ENCODE assay signal across 23 cellular contexts in genomic region chr5:132235340-132235739, GRCh38. TPM values are rescaled to one million over a fixed set of nuclear protein-coding genes. Genes with fewer than 3 reads are reported as not detected.
A peak's percentile ranks its signal among the peaks of the same experiment; 100 is the strongest.
DNase-seq lines count a peak whose midpoint lies in the region; ATAC-seq, FAIRE-seq and TF ChIP-seq lines count a peak whose summit lies in the region.
"Had no signal": no experiment of that assay in that cellular context is flagged by ENCODE, and none has a peak within 500 bp of the region (broad histone marks: within the 10 kb centered on the region; RNA-seq: fewer than 3 reads in every experiment).

No MANE protein-coding gene starts in this region.

- DNase-seq in HepG2 (ENCODE audit: low spot score) (no peak), right lobe of liver (no peak), K562 (ENCODE audit: extremely low read depth in 1 of 4, low spot score in 3 of 4) (no peak), islet precursor cell (peak; percentile 20), DMS79 treated with DMSO at 0.1 percent for 48 hours (lab: John Stamatoyannopoulos, UW) (no peak), D341Med (ENCODE audit: low spot score) (no peak), GF-D8 (lab: John Stamatoyannopoulos, UW) (no peak)
- DNase-seq: 8988T; ACHN; AML-193; BE2C; C1 segment of cervical spinal cord; CD4-positive, CD25-positive, alpha-beta regulatory T cell; CD8-positive, alpha-beta T cell; DMS53; DND-41; HFFc6 had no signal

- ATAC-seq in HepG2, result no peak
- ATAC-seq in right lobe of liver, result no peak
- no peak for ATAC-seq in K562
- ATAC-seq: A549; CD8-positive, alpha-beta T cell; GM12878; GM23338 had no signal

- H3K4me1 ChIP-seq in HepG2 (ENCODE audit: insufficient read depth, low read length), result no peaks in the 10 kb centered on the region
- H3K4me1 ChIP-seq in right lobe of liver, result peaks cover 0 to 11% (median 0%) of the 10 kb centered on the region in 4 donors
- peaks cover 0 to 5% of the 10 kb centered on the region in 2 experiments; a peak in 2 of 5 replicates for H3K4me1 ChIP-seq in K562 (replicated peaks in 1 of 2; ENCODE audit: control insufficient read depth in 2 of 2, insufficient read depth in 2 of 2, low read length in 2 of 2)
- H3K4me1 ChIP-seq: A549, BE2C, HAP-1 had no signal

- POLR2A ChIA-PET in HepG2 (lab: Yijun Ruan, JAX), result no interaction called here
- POLR2A ChIA-PET in K562 (lab: Yijun Ruan, JAX), result interaction anchor here (1.1 to 1.2 kb wide), 2 partner anchors 8 to 68 kb away, joined by 3 read pairs; partner anchors contain the start of gene P4HA2

- BruUV-seq in HepG2 (replicated peaks; lab: Mats Ljungman, UMichigan) (no TSS peak), K562 (replicated peaks; lab: Mats Ljungman, UMichigan) (no TSS peak)

- no peak overlapping the region for H2AFZ ChIP-seq in HepG2 (ENCODE audit: low read length)
- peak overlapping the region; percentile 40; the same call in 1 of the 2 replicates for H2AFZ ChIP-seq in K562 (ENCODE audit: low read depth, low read length)
- H2AFZ ChIP-seq: GM23338 had no signal

- no peak for TF ChIP-seq RAD21 in HepG2 (CRISPR knock-in tag; IDR thresholded peaks at IDR 0.05)
- no peak for TF ChIP-seq RAD21 in K562 (CRISPR knock-in tag; conservative IDR thresholded peaks at IDR 0.05 in 1 of 2, IDR thresholded peaks at IDR 0.05 in 1 of 2)

- H3K4me2 ChIP-seq in HepG2 (ENCODE audit: low read depth, low read length), result no peak overlapping the region
- H3K4me2 ChIP-seq in K562 (ENCODE audit: insufficient read depth, low read length), result no peak overlapping the region
- H3K4me2 ChIP-seq: A549, GM23338 had no signal

- no peak overlapping the region for H3K9ac ChIP-seq in HepG2 (ENCODE audit: insufficient read depth, low read depth, low read length)
- H3K9ac ChIP-seq in K562 (ENCODE audit: insufficient read depth in 1 of 2, low read depth in 2 of 2, low read length in 2 of 2), result no peak overlapping the region

- H3K27me3 ChIP-seq in HepG2 (ENCODE audit: control insufficient read depth in 1 of 2, insufficient read depth in 2 of 2, low read length in 2 of 2) (peaks cover 0 to 3% of the 10 kb centered on the region in 2 experiments; a peak in 4 of 5 replicates), right lobe of liver (no peaks in the 10 kb centered on the region), K562 (ENCODE audit: control insufficient read depth in 2 of 2, insufficient read depth in 2 of 2, low read length in 2 of 2) (no peaks in the 10 kb centered on the region)
- H3K27me3 ChIP-seq: BE2C had no signal

- TF ChIP-seq CTCF in HepG2 (CRISPR knock-in tag; IDR thresholded peaks at IDR 0.05), result no peak
- no peak for TF ChIP-seq CTCF in right lobe of liver (IDR thresholded peaks at IDR 0.05)
- TF ChIP-seq CTCF in K562 (IDR thresholded peaks at IDR 0.05 in 2 of 3, conservative IDR thresholded peaks at IDR 0.05 in 1 of 3; ENCODE audit: insufficient read depth in 2 of 3, low read depth in 1 of 3, low read length in 3 of 3), result no peak

- intact Hi-C loops in HepG2 (cut with micrococcal nuclease; ENCODE audit: unreplicated experiment) (no loop called here), right lobe of liver (cut with DNase I) (no loop called here), K562 (cut with micrococcal nuclease) (loop anchor here (5.0 kb wide), 3 partner anchors 37 to 168 kb away; no protein-coding TSS in a partner anchor)

- in situ Hi-C loops in HepG2 (cut with HindIII; ENCODE audit: extremely low pct_ligation_motif_present, low pct_unique_long_range_greater_than_20kb) (no loop called here), K562 (cut with MboI) (no loop called here)

- no peak for TF ChIP-seq POLR2A in HepG2 (IDR thresholded peaks at IDR 0.05; ENCODE audit: insufficient read depth in 1 of 2, low read depth in 2 of 2, low read length in 2 of 2)
- TF ChIP-seq POLR2A in right lobe of liver (IDR thresholded peaks at IDR 0.05), result no peak
- no peak for TF ChIP-seq POLR2A in K562 (conservative IDR thresholded peaks at IDR 0.05)

- TF ChIP-seq EP300 in HepG2 (IDR thresholded peaks at IDR 0.05; ENCODE audit: low read depth in 2 of 2, low read length in 2 of 2), result no peak
- no peak for TF ChIP-seq EP300 in HepG2 (CRISPR knock-in tag; IDR thresholded peaks at IDR 0.05; ENCODE audit: borderline replicate concordance)
- TF ChIP-seq EP300 in K562 (IDR thresholded peaks at IDR 0.05; ENCODE audit: low read length), result no peak

- CTCF ChIA-PET in HepG2 (lab: Yijun Ruan, JAX; ENCODE audit: low intra/inter-chr PET ratio, low total read pairs), result no interaction called here
- CTCF ChIA-PET in K562 (lab: Yijun Ruan, JAX; ENCODE audit: low intra/inter-chr PET ratio), result interaction anchor here (0.6 kb wide), 1 partner anchor 1237 kb away, joined by 3 read pairs; no protein-coding TSS in a partner anchor

- H3K9me3 ChIP-seq in HepG2 (ENCODE audit: low read length) (no peaks in the 10 kb centered on the region), right lobe of liver (no peaks in the 10 kb centered on the region), K562 (replicated peaks; ENCODE audit: control insufficient read depth, insufficient read depth, low read depth, low read length) (no peaks in the 10 kb centered on the region)
- H3K9me3 ChIP-seq: A549, BE2C, HAP-1 had no signal

- H3K79me2 ChIP-seq in HepG2 (ENCODE audit: insufficient read depth, low read length), result no peaks in the 10 kb centered on the region
- H3K79me2 ChIP-seq in K562 (ENCODE audit: control insufficient read depth, insufficient read depth, low read length), result no peaks in the 10 kb centered on the region

- H4K20me1 ChIP-seq in HepG2 (ENCODE audit: insufficient read depth, low read length) (no peaks in the 10 kb centered on the region), K562 (replicated peaks; ENCODE audit: control insufficient read depth, insufficient read depth, low read length) (no peaks in the 10 kb centered on the region)

- H3K36me3 ChIP-seq in HepG2 (replicated peaks in 1 of 2; ENCODE audit: control insufficient read depth in 1 of 2, insufficient read depth in 2 of 2, low read length in 2 of 2), result no peaks in the 10 kb centered on the region
- no peaks in the 10 kb centered on the region for H3K36me3 ChIP-seq in right lobe of liver
- H3K36me3 ChIP-seq in K562 (ENCODE audit: control insufficient read depth, insufficient read depth, low read length), result no peaks in the 10 kb centered on the region
- H3K36me3 ChIP-seq: BE2C, HAP-1 had no signal

- 0% methylated on average over 1 of the region's 3 CpGs for WGBS in HepG2 (ENCODE audit: low lambda C conversion rate)
- WGBS in right lobe of liver (ENCODE audit: insufficient coverage, low coverage, low lambda C conversion rate, missing lambda C conversion rate), result 94% methylated on average over 3 of the region's 3 CpGs
- whole genome bisulfite sequencing in K562 (ENCODE audit: insufficient coverage, low coverage, missing lambda C conversion rate), result 51% methylated on average over 3 of the region's 3 CpGs

- H3K27ac ChIP-seq in HepG2 (ENCODE audit: extremely low read length, insufficient read depth, low read length), result no peak overlapping the region
- no peak overlapping the region for H3K27ac ChIP-seq in right lobe of liver
- no peak overlapping the region for H3K27ac ChIP-seq in K562 (ENCODE audit: extremely low read depth, low read depth, low read length)
- H3K27ac ChIP-seq: A549 had no signal

- H3K9me1 ChIP-seq in K562 (ENCODE audit: control insufficient read depth, insufficient read depth, low read length), result no peaks in the 10 kb centered on the region

- H3K4me3 ChIP-seq in HepG2 (replicated peaks in 1 of 3; ENCODE audit: insufficient read depth in 1 of 3, low read depth in 2 of 3, low read length in 3 of 3) (no peak overlapping the region), right lobe of liver (no peak overlapping the region), K562 (no peak overlapping the region)
- H3K4me3 ChIP-seq: A549, GM12878, GM23338, HAP-1 had no signal

- FAIRE-seq in HepG2 (lab: Jason Lieb, UNC) (no peak), K562 (lab: Jason Lieb, UNC) (no peak)
- FAIRE-seq: A549, G401.6, GM12878, GM18507 had no signal

RNA-seq across cellular contexts. Expression of gene P4HA2, which starts 7.7 kb away (rescaled TPM):
- total RNA-seq in HepG2 (2016; rRNA removed; fragmentation: Illumina TruSeq; extraction: Trizol), result 16.5 and 37.7 TPM in 2 replicates
- total RNA-seq in HepG2 (2016; cell fraction: cytosol; rRNA removed; fragmentation: Illumina TruSeq; extraction: Trizol; ENCODE audit: low read depth), result 3.3 and 4.3 TPM in 2 replicates
- 14.1 and 38.3 TPM in 2 replicates for total RNA-seq in HepG2 (2016; cell fraction: insoluble cytoplasmic fraction; rRNA removed; fragmentation: Illumina TruSeq; extraction: Trizol)
- total RNA-seq in HepG2 (2016; cell fraction: membrane; rRNA removed; fragmentation: Illumina TruSeq; extraction: Trizol), result 7.5 and 8.0 TPM in 2 replicates
- 34.5 and 35.9 TPM in 2 replicates for total RNA-seq in HepG2 (2016; cell fraction: nucleus; rRNA removed; fragmentation: Illumina TruSeq; extraction: Trizol)
- polyA plus RNA-seq in HepG2 (2011; rRNA removed), result 108 and 126 TPM in 2 replicates
- 107 and 109 TPM in 2 replicates for polyA plus RNA-seq in HepG2 (2011; cell fraction: cytosol; rRNA removed)
- polyA plus RNA-seq in HepG2 (2011; cell fraction: nucleus; rRNA removed), result 62.4 and 67.9 TPM in 2 replicates
- polyA plus RNA-seq in HepG2 (2012), result 66.5 and 86.6 TPM in 2 replicates
- polyA plus RNA-seq in HepG2 (2016; cell fraction: cytosol; fragmentation: Illumina TruSeq; extraction: Trizol; ENCODE audit: low read depth), result 2.8 and 3.4 TPM in 2 replicates
- 12.5 and 14.6 TPM in 2 replicates for polyA plus RNA-seq in HepG2 (2016; cell fraction: insoluble cytoplasmic fraction; fragmentation: Illumina TruSeq; extraction: Trizol; ENCODE audit: low read depth)
- polyA plus RNA-seq in HepG2 (2016; cell fraction: membrane; fragmentation: Illumina TruSeq; extraction: Trizol; ENCODE audit: low read depth), result 4.7 and 5.3 TPM in 2 replicates
- 38.2 and 45.7 TPM in 2 replicates for polyA plus RNA-seq in HepG2 (2016; cell fraction: nucleus; fragmentation: Illumina TruSeq; extraction: Trizol; ENCODE audit: insufficient read depth, low read depth)
- polyA minus RNA-seq in HepG2 (2011; rRNA and poly(A)+ RNA removed; ENCODE audit: low replicate concordance), result 34.7 and 158 TPM in 2 replicates
- polyA minus RNA-seq in HepG2 (2011; cell fraction: cytosol; rRNA and poly(A)+ RNA removed), result 44.8 and 53.1 TPM in 2 replicates
- polyA minus RNA-seq in HepG2 (2011; cell fraction: nucleus; rRNA and poly(A)+ RNA removed), result 40.5 and 41.8 TPM in 2 replicates
- 10 to 100 TPM; 11.5 to 23.2 (median 16.5) TPM for total RNA-seq in right lobe of liver
- 85.5 and 109 TPM in 2 replicates for total RNA-seq in K562 (2011; cell fraction: chromatin; rRNA removed; ENCODE audit: low replicate concordance)
- 93.4 and 102 TPM in 2 replicates for total RNA-seq in K562 (2011; cell fraction: nucleolus; rRNA removed)
- total RNA-seq in K562 (2011; cell fraction: nucleoplasm; rRNA removed), result 98.7 and 106 TPM in 2 replicates
- total RNA-seq in K562 (2014; rRNA removed), result 11.9 and 12.1 TPM in 2 replicates
- total RNA-seq in K562 (2014; rRNA removed; fragmentation: Illumina TruSeq; extraction: Trizol), result 11.6 and 12.7 TPM in 2 replicates
- 11.2 and 11.4 TPM in 2 replicates for total RNA-seq in K562 (2015; rRNA removed; fragmentation: Illumina TruSeq; extraction: Trizol)
- 14.2 and 14.3 TPM in 2 replicates for total RNA-seq in K562 (2021)
- polyA plus RNA-seq in K562 (2011; rRNA removed), result 50.0 and 59.7 TPM in 2 replicates
- 34.9 and 51.8 TPM in 2 replicates for polyA plus RNA-seq in K562 (2011; cell fraction: cytosol; rRNA removed)
- 59.8 and 76.7 TPM in 2 replicates for polyA plus RNA-seq in K562 (2011; cell fraction: nucleus; rRNA removed)
- 20.8 and 31.5 TPM in 2 replicates for polyA plus RNA-seq in K562 (2012)
- 10.7 and 12.5 TPM in 2 replicates for polyA plus RNA-seq in K562 (2014; fragmentation: Illumina TruSeq; extraction: Trizol)
- 10 to 100 TPM; 17.9 to 29.2 TPM for polyA plus RNA-seq in K562 (2014; fragmentation: Nextera tagmentation; extraction: Ambion mirVana)
- polyA plus RNA-seq in K562 (2014; rRNA removed), result 9.6 and 10.7 TPM in 2 replicates
- polyA minus RNA-seq in K562 (2011; rRNA and poly(A)+ RNA removed), result 50.0 and 59.9 TPM in 2 replicates
- polyA minus RNA-seq in K562 (2011; cell fraction: cytosol; rRNA and poly(A)+ RNA removed), result 21.2 and 21.5 TPM in 2 replicates
- 18.2 and 27.4 TPM in 2 replicates for polyA minus RNA-seq in K562 (2011; cell fraction: nucleus; rRNA and poly(A)+ RNA removed)
- total RNA-seq: CD4-positive, CD25-positive, alpha-beta regulatory T cell; CD8-positive, alpha-beta T cell had no signal
- polyA plus RNA-seq: CD4-positive, CD25-positive, alpha-beta regulatory T cell had no signal

RNA-seq across cellular contexts. Expression of gene PDLIM4, which starts 22.2 kb away (rescaled TPM):
- total RNA-seq in HepG2 (2016; rRNA removed; fragmentation: Illumina TruSeq; extraction: Trizol) (0.80 and 1.1 TPM in 2 replicates), right lobe of liver (under 1 TPM in 4 of 6 experiments, not detected in 2; 0.24 to 0.95 (median 0.40) TPM), K562 (2014; rRNA removed) (13.1 and 22.8 TPM in 2 replicates), K562 (2014; rRNA removed; fragmentation: Illumina TruSeq; extraction: Trizol) (3.5 and 4.5 TPM in 2 replicates), K562 (2015; rRNA removed; fragmentation: Illumina TruSeq; extraction: Trizol) (12.1 and 12.3 TPM in 2 replicates), K562 (2021) (31.5 and 32.8 TPM in 2 replicates)
- 0.44 and 0.81 TPM in 2 replicates for total RNA-seq in HepG2 (2016; cell fraction: cytosol; rRNA removed; fragmentation: Illumina TruSeq; extraction: Trizol; ENCODE audit: low read depth)
- total RNA-seq in HepG2 (2016; cell fraction: insoluble cytoplasmic fraction; rRNA removed; fragmentation: Illumina TruSeq; extraction: Trizol), result 1.1 and 1.2 TPM in 2 replicates
- total RNA-seq in HepG2 (2016; cell fraction: membrane; rRNA removed; fragmentation: Illumina TruSeq; extraction: Trizol), result 0.76 and 0.93 TPM in 2 replicates
- total RNA-seq in HepG2 (2016; cell fraction: nucleus; rRNA removed; fragmentation: Illumina TruSeq; extraction: Trizol), result 0.38 and 0.56 TPM in 2 replicates
- polyA plus RNA-seq in HepG2 (2011; rRNA removed) (2.3 and 2.5 TPM in 2 replicates), K562 (2011; rRNA removed) (13.6 and 17.2 TPM in 2 replicates), K562 (2014; fragmentation: Illumina TruSeq; extraction: Trizol) (28.9 and 44.6 TPM in 2 replicates), K562 (2014; fragmentation: Nextera tagmentation; extraction: Ambion mirVana) (under 1 TPM; 0.28 to 0.73 TPM), K562 (2014; rRNA removed) (14.0 and 21.3 TPM in 2 replicates)
- polyA plus RNA-seq in HepG2 (2011; cell fraction: cytosol; rRNA removed), result 1.2 and 3.5 TPM in 2 replicates
- polyA plus RNA-seq in HepG2 (2011; cell fraction: nucleus; rRNA removed), result 5.9 and 8.0 TPM in 2 replicates
- 1.4 and 1.7 TPM in 2 replicates for polyA plus RNA-seq in HepG2 (2012)
- 0.28 and 0.49 TPM in 2 replicates for polyA plus RNA-seq in HepG2 (2016; cell fraction: cytosol; fragmentation: Illumina TruSeq; extraction: Trizol; ENCODE audit: low read depth)
- 2.1 and 2.4 TPM in 2 replicates for polyA plus RNA-seq in HepG2 (2016; cell fraction: insoluble cytoplasmic fraction; fragmentation: Illumina TruSeq; extraction: Trizol; ENCODE audit: low read depth)
- polyA plus RNA-seq in HepG2 (2016; cell fraction: membrane; fragmentation: Illumina TruSeq; extraction: Trizol; ENCODE audit: low read depth), result 0.43 and 0.85 TPM in 2 replicates
- 0.97 and 2.5 TPM in 2 replicates for polyA plus RNA-seq in HepG2 (2016; cell fraction: nucleus; fragmentation: Illumina TruSeq; extraction: Trizol; ENCODE audit: insufficient read depth, low read depth)
- polyA minus RNA-seq in HepG2 (2011; rRNA and poly(A)+ RNA removed; ENCODE audit: low replicate concordance), result 0.77 and 0.94 TPM in 2 replicates
- polyA minus RNA-seq in HepG2 (2011; cell fraction: cytosol; rRNA and poly(A)+ RNA removed), result 1.1 and 1.3 TPM in 2 replicates
- polyA minus RNA-seq in HepG2 (2011; cell fraction: nucleus; rRNA and poly(A)+ RNA removed), result 0.87 and 1.4 TPM in 2 replicates
- 15.3 and 55.6 TPM in 2 replicates for total RNA-seq in K562 (2011; cell fraction: chromatin; rRNA removed; ENCODE audit: low replicate concordance)
- total RNA-seq in K562 (2011; cell fraction: nucleolus; rRNA removed), result 40.3 and 43.7 TPM in 2 replicates
- 22.2 and 23.8 TPM in 2 replicates for total RNA-seq in K562 (2011; cell fraction: nucleoplasm; rRNA removed)
- polyA plus RNA-seq in K562 (2011; cell fraction: cytosol; rRNA removed), result 29.6 and 178 TPM in 2 replicates
- polyA plus RNA-seq in K562 (2011; cell fraction: nucleus; rRNA removed), result 34.4 and 101 TPM in 2 replicates
- polyA plus RNA-seq in K562 (2012), result 25.0 and 31.0 TPM in 2 replicates
- polyA minus RNA-seq in K562 (2011; rRNA and poly(A)+ RNA removed), result 3.7 and 7.8 TPM in 2 replicates
- 29.4 and 30.8 TPM in 2 replicates for polyA minus RNA-seq in K562 (2011; cell fraction: cytosol; rRNA and poly(A)+ RNA removed)
- 19.0 and 26.5 TPM in 2 replicates for polyA minus RNA-seq in K562 (2011; cell fraction: nucleus; rRNA and poly(A)+ RNA removed)
- total RNA-seq: CD4-positive, CD25-positive, alpha-beta regulatory T cell; CD8-positive, alpha-beta T cell had no signal
- polyA plus RNA-seq: CD4-positive, CD25-positive, alpha-beta regulatory T cell had no signal

RNA-seq across cellular contexts. Expression of gene SLC22A4, which starts 58.9 kb away (rescaled TPM):
- total RNA-seq in HepG2 (2016; rRNA removed; fragmentation: Illumina TruSeq; extraction: Trizol) (0.62 and 0.83 TPM in 2 replicates), right lobe of liver (under 1 TPM; 0.31 to 0.59 (median 0.36) TPM), K562 (2014; rRNA removed) (6.5 and 7.9 TPM in 2 replicates), K562 (2014; rRNA removed; fragmentation: Illumina TruSeq; extraction: Trizol) (5.7 and 6.2 TPM in 2 replicates), K562 (2015; rRNA removed; fragmentation: Illumina TruSeq; extraction: Trizol) (4.5 and 4.8 TPM in 2 replicates), K562 (2021) (7.6 and 9.6 TPM in 2 replicates)
- 0.20 and 0.26 TPM in 2 replicates for total RNA-seq in HepG2 (2016; cell fraction: cytosol; rRNA removed; fragmentation: Illumina TruSeq; extraction: Trizol; ENCODE audit: low read depth)
- total RNA-seq in HepG2 (2016; cell fraction: insoluble cytoplasmic fraction; rRNA removed; fragmentation: Illumina TruSeq; extraction: Trizol), result 0.34 and 0.93 TPM in 2 replicates
- 0.59 and 0.99 TPM in 2 replicates for total RNA-seq in HepG2 (2016; cell fraction: membrane; rRNA removed; fragmentation: Illumina TruSeq; extraction: Trizol)
- total RNA-seq in HepG2 (2016; cell fraction: nucleus; rRNA removed; fragmentation: Illumina TruSeq; extraction: Trizol), result 0.99 and 1.1 TPM in 2 replicates
- polyA plus RNA-seq in HepG2 (2011; rRNA removed) (0.33 and 0.56 TPM in 2 replicates), K562 (2011; rRNA removed) (5.2 and 9.5 TPM in 2 replicates), K562 (2014; fragmentation: Illumina TruSeq; extraction: Trizol) (5.8 and 6.1 TPM in 2 replicates), K562 (2014; fragmentation: Nextera tagmentation; extraction: Ambion mirVana) (1 to 10 TPM; 2.7 to 2.9 TPM), K562 (2014; rRNA removed) (6.0 and 7.0 TPM in 2 replicates)
- 0.31 and 0.35 TPM in 2 replicates for polyA plus RNA-seq in HepG2 (2011; cell fraction: cytosol; rRNA removed)
- polyA plus RNA-seq in HepG2 (2011; cell fraction: nucleus; rRNA removed), result 0.64 and 0.88 TPM in 2 replicates
- 0.19 and 0.25 TPM in 2 replicates for polyA plus RNA-seq in HepG2 (2012)
- polyA plus RNA-seq in HepG2 (2016; cell fraction: cytosol; fragmentation: Illumina TruSeq; extraction: Trizol; ENCODE audit: low read depth), result 0.12 and 0.36 TPM in 2 replicates
- polyA plus RNA-seq in HepG2 (2016; cell fraction: insoluble cytoplasmic fraction; fragmentation: Illumina TruSeq; extraction: Trizol; ENCODE audit: low read depth), result 0.29 and 0.41 TPM in 2 replicates
- 0.29 and 0.35 TPM in 2 replicates for polyA plus RNA-seq in HepG2 (2016; cell fraction: membrane; fragmentation: Illumina TruSeq; extraction: Trizol; ENCODE audit: low read depth)
- polyA plus RNA-seq in HepG2 (2016; cell fraction: nucleus; fragmentation: Illumina TruSeq; extraction: Trizol; ENCODE audit: insufficient read depth, low read depth), result 1.0 and 1.9 TPM in 2 replicates
- 0.94 and 9.4 TPM in 2 replicates for polyA minus RNA-seq in HepG2 (2011; rRNA and poly(A)+ RNA removed; ENCODE audit: low replicate concordance)
- polyA minus RNA-seq in HepG2 (2011; cell fraction: cytosol; rRNA and poly(A)+ RNA removed), result 0.79 TPM in 1 of 2 replicates, not detected in the other
- 1.5 and 1.8 TPM in 2 replicates for polyA minus RNA-seq in HepG2 (2011; cell fraction: nucleus; rRNA and poly(A)+ RNA removed)
- 10.8 and 13.1 TPM in 2 replicates for total RNA-seq in K562 (2011; cell fraction: chromatin; rRNA removed; ENCODE audit: low replicate concordance)
- 15.8 and 21.3 TPM in 2 replicates for total RNA-seq in K562 (2011; cell fraction: nucleolus; rRNA removed)
- total RNA-seq in K562 (2011; cell fraction: nucleoplasm; rRNA removed), result 10.2 and 12.6 TPM in 2 replicates
- 3.8 and 8.4 TPM in 2 replicates for polyA plus RNA-seq in K562 (2011; cell fraction: cytosol; rRNA removed)
- 9.1 and 22.6 TPM in 2 replicates for polyA plus RNA-seq in K562 (2011; cell fraction: nucleus; rRNA removed)
- 1.1 and 2.8 TPM in 2 replicates for polyA plus RNA-seq in K562 (2012)
- 4.2 and 9.2 TPM in 2 replicates for polyA minus RNA-seq in K562 (2011; rRNA and poly(A)+ RNA removed)
- polyA minus RNA-seq in K562 (2011; cell fraction: cytosol; rRNA and poly(A)+ RNA removed), result 4.4 and 7.5 TPM in 2 replicates
- 7.0 and 13.3 TPM in 2 replicates for polyA minus RNA-seq in K562 (2011; cell fraction: nucleus; rRNA and poly(A)+ RNA removed)
- total RNA-seq: CD4-positive, CD25-positive, alpha-beta regulatory T cell had no signal
- polyA plus RNA-seq: CD4-positive, CD25-positive, alpha-beta regulatory T cell had no signal

Comparison
In these comparisons a context has a peak if more than half of its experiments do, and no peak if none do; other contexts are left out.
1. Of the 241 proteins assayed by ChIP-seq in both HepG2 and K562: peak only in HepG2: ZNF12; only in K562: none; in both: none; in neither: 240.